Comparison of ENCODE assay signal across 18 cellular contexts in genomic region chr6:168311410-168312124, GRCh38. TPM values are rescaled to one million over a fixed set of nuclear protein-coding genes. Genes with fewer than 3 reads are reported as not detected.
"Had no signal": no experiment of that assay in that cellular context is flagged by ENCODE, and none has a peak within 500 bp of the region (broad histone marks: within the 10 kb centered on the region; RNA-seq: fewer than 3 reads in every experiment).

No MANE protein-coding gene starts in this region.

- H3K27me3 ChIP-seq: thyroid gland had no signal

- H3K9me3 ChIP-seq: thyroid gland had no signal

- H3K9me3 Mint-ChIP-seq: activated CD4-positive, alpha-beta memory T cell treated with anti-CD3 and anti-CD28 coated beads for 36 hours; activated naive CD8-positive, alpha-beta T cell treated with anti-CD3 and anti-CD28 coated beads, Interleukin-2, amount 10 ng/mL, durations not matched to agents 7 days and 5 days; immature natural killer cell; nephron progenitor cell had no signal

- ATAC-seq: left ventricle myocardium superior; stimulated activated naive CD8-positive, alpha-beta T cell treated with anti-CD3 and anti-CD28 coated beads, Interleukin-15, Interleukin-2, amounts not matched to agents 100 U/mL and 50 U/mL, for 24 hours; T-helper 17 cell had no signal

- H3K36me3 Mint-ChIP-seq: activated CD4-positive, alpha-beta memory T cell treated with anti-CD3 and anti-CD28 coated beads for 36 hours; activated naive CD8-positive, alpha-beta T cell treated with anti-CD3 and anti-CD28 coated beads, Interleukin-2, amount 10 ng/mL, durations not matched to agents 7 days and 5 days; immature natural killer cell had no signal

- DNase-seq: activated CD4-positive, alpha-beta memory T cell treated with anti-CD3 and anti-CD28 coated beads for 36 hours; activated CD4-positive, alpha-beta T cell treated with anti-CD3 and anti-CD28 coated beads for 48 hours; activated naive CD4-positive, alpha-beta T cell treated with Interleukin-2 at 50 U/mL for 16 hours; activated naive CD8-positive, alpha-beta T cell treated with anti-CD3 and anti-CD28 coated beads, Interleukin-2, amount 10 ng/mL, durations not matched to agents 7 days and 5 days; activated T-cell treated with anti-CD3 and anti-CD28 coated beads, Interleukin-2, amount 50 U/mL, for 48 hours; amniotic stem cell; cortex of kidney; immature natural killer cell; left ventricle myocardium superior; mammary epithelial cell; nephron progenitor cell; nucleus accumbens; stimulated activated CD4-positive, alpha-beta T cell treated with anti-CD3 and anti-CD28 coated beads, Interleukin-4, amount 100 ng/mL, for 1 hour; stimulated activated naive CD8-positive, alpha-beta T cell treated with anti-CD3 and anti-CD28 coated beads, Interleukin-15, Interleukin-2, amounts not matched to agents 100 U/mL and 50 U/mL, for 24 hours; T-helper 17 cell; thyroid gland had no signal

- H3K36me3 ChIP-seq: thyroid gland had no signal

- H3K27ac Mint-ChIP-seq: activated CD4-positive, alpha-beta memory T cell treated with anti-CD3 and anti-CD28 coated beads for 36 hours; activated naive CD8-positive, alpha-beta T cell treated with anti-CD3 and anti-CD28 coated beads, Interleukin-2, amount 10 ng/mL, durations not matched to agents 7 days and 5 days; T-helper 17 cell had no signal

- H3K4me3 ChIP-seq: thyroid gland had no signal

- H3K4me1 Mint-ChIP-seq: activated naive CD8-positive, alpha-beta T cell treated with anti-CD3 and anti-CD28 coated beads, Interleukin-2, amount 10 ng/mL, durations not matched to agents 7 days and 5 days; immature natural killer cell; T-helper 17 cell had no signal

- H3K4me3 Mint-ChIP-seq: activated CD4-positive, alpha-beta memory T cell treated with anti-CD3 and anti-CD28 coated beads for 36 hours; activated naive CD8-positive, alpha-beta T cell treated with anti-CD3 and anti-CD28 coated beads, Interleukin-2, amount 10 ng/mL, durations not matched to agents 7 days and 5 days; immature natural killer cell; nephron progenitor cell; T-helper 17 cell had no signal

- H3K27ac ChIP-seq: thyroid gland had no signal

RNA-seq across cellular contexts. Expression of gene DACT2, which starts 8.0 kb away (rescaled TPM):
- total RNA-seq: activated CD4-positive, alpha-beta memory T cell treated with anti-CD3 and anti-CD28 coated beads for 36 hours; activated naive CD8-positive, alpha-beta T cell treated with anti-CD3 and anti-CD28 coated beads, Interleukin-2, amount 10 ng/mL, durations not matched to agents 7 days and 5 days; fibroblast of villous mesenchyme; myocyte; T-helper 17 cell had no signal
- polyA plus RNA-seq: immature natural killer cell, mammary epithelial cell had no signal
